ENCODE assay signal across 8 cellular contexts in the genomic region with DNA sequence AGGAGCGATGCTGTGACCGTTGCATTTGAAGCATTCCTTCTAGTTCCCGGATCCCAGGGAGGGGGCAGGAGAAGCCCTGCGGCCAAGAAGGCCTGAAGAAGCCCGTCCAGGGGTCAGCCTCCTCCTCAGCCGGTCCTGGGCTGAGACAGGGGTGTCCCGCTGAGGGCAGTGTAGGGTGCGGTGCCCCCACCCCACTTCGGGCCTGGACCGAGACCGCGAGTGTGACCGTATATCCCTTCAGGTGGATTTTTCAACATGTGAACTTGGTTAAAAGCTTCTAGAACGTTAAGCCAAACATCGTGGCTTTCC. TPM values are rescaled to one million over a fixed set of nuclear protein-coding genes. Genes with fewer than 3 reads are reported as not detected.
DNase-seq lines count a peak whose midpoint lies in the region; ATAC-seq and TF ChIP-seq lines count a peak whose summit lies in the region.

No MANE protein-coding gene starts in this region.

- TF ChIP-seq CTCF in AG04449 (IDR thresholded peaks at IDR 0.05; ENCODE audit: insufficient read depth, low read length, missing control alignments) = no peak
- TF ChIP-seq CTCF in HEK293 (tag by site-specific recombination; IDR thresholded peaks at IDR 0.05) = no peak
- no peak for TF ChIP-seq CTCF in ascending aorta (IDR thresholded peaks at IDR 0.05)

- H3K4me1 ChIP-seq in HEK293 (ENCODE audit: control insufficient read depth, insufficient read depth, low read length) (peaks cover 3% of the 10 kb centered on the region; the same call in 1 of the 2 replicates), ascending aorta (peaks cover 9 to 35% of the 10 kb centered on the region in 2 donors), mononuclear cell (ENCODE audit: insufficient read depth, low read length) (peaks cover 48% of the 10 kb centered on the region)

- H3K4me3 ChIP-seq in AG04449 (ENCODE audit: low read depth, low read length) = peak overlapping the region; percentile 52
- peak overlapping the region; percentile 29 for H3K4me3 ChIP-seq in HEK293 (ENCODE audit: low read depth, low read length)
- H3K4me3 ChIP-seq in ascending aorta = peak overlapping the region; percentile 60 to 71
- H3K4me3 ChIP-seq in mononuclear cell (ENCODE audit: low read length) = peak overlapping the region; percentile 28

- DNase-seq in AG04449 (ENCODE audit: low read depth, low spot score) = no peak
- DNase-seq in ascending aorta (ENCODE audit: low spot score in 2 of 2) = no peak
- DNase-seq in NCI-H1092 (lab: John Stamatoyannopoulos, UW) = no peak
- no peak for DNase-seq in HK-2 (ENCODE audit: unreplicated experiment)

- H3K27me3 ChIP-seq in ascending aorta = no peaks in the 10 kb centered on the region
- peaks cover 86% of the 10 kb centered on the region for H3K27me3 ChIP-seq in mononuclear cell (ENCODE audit: insufficient read depth, low read length)

- no peaks in the 10 kb centered on the region for H3K9me3 ChIP-seq in HEK293 (ENCODE audit: control insufficient read depth, insufficient read depth, low read depth, low read length)
- peaks cover 0 to 5% of the 10 kb centered on the region in 2 donors for H3K9me3 ChIP-seq in ascending aorta
- H3K9me3 ChIP-seq in mononuclear cell (ENCODE audit: low read depth, low read length) = peaks cover 6% of the 10 kb centered on the region

- H3K27ac ChIP-seq in HEK293 (ENCODE audit: extremely low read depth, low read depth, low read length) (no peak overlapping the region), ascending aorta (peak overlapping the region; percentile 96)

- POLR2A ChIA-PET in AG04449 (lab: Yijun Ruan, JAX) (no interaction called here), HEK293 (lab: Yijun Ruan, JAX) (no interaction called here)

- no peak for ATAC-seq in GM18511 (IDR thresholded peaks at IDR 0.05; ENCODE audit: unreplicated experiment)
- ATAC-seq in HG03469 (IDR thresholded peaks at IDR 0.05; ENCODE audit: unreplicated experiment) = no peak

- CTCF ChIA-PET in AG04449 (lab: Yijun Ruan, JAX) (no interaction called here), HEK293 (lab: Yijun Ruan, JAX) (no interaction called here)

- intact Hi-C loops in ascending aorta (cut with DNase I) = no loop called here

- H3K36me3 ChIP-seq in HEK293 (ENCODE audit: control insufficient read depth in 2 of 2, insufficient read depth in 1 of 2, low read length in 2 of 2) = no peaks in the 10 kb centered on the region
- H3K36me3 ChIP-seq in ascending aorta = no peaks in the 10 kb centered on the region

TF ChIP-seq in HEK293, 187 proteins besides CTCF, POLR2A, EP300 and RAD21:
- TF ChIP-seq ZNF654 (tag by site-specific recombination; IDR thresholded peaks at IDR 0.05; ENCODE audit: low read depth) = no peak
- TF ChIP-seq, protein P1, sequence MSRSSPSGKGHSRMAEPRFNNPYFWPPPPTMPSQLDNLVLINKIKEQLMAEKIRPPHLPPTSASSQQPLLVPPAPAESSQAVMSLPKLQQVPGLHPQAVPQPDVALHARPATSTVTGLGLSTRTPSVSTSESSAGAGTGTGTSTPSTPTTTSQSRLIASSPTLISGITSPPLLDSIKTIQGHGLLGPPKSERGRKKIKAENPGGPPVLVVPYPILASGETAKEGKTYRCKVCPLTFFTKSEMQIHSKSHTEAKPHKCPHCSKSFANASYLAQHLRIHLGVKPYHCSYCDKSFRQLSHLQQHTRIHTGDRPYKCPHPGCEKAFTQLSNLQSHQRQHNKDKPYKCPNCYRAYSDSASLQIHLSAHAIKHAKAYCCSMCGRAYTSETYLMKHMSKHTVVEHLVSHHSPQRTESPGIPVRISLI (tag by site-specific recombination; IDR thresholded peaks at IDR 0.05) = no peak
- TF ChIP-seq, protein P2, sequence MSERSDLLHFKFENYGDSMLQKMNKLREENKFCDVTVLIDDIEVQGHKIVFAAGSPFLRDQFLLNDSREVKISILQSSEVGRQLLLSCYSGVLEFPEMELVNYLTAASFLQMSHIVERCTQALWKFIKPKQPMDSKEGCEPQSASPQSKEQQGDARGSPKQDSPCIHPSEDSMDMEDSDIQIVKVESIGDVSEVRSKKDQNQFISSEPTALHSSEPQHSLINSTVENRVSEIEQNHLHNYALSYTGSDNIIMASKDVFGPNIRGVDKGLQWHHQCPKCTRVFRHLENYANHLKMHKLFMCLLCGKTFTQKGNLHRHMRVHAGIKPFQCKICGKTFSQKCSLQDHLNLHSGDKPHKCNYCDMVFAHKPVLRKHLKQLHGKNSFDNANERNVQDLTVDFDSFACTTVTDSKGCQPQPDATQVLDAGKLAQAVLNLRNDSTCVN (tag by site-specific recombination; optimal IDR thresholded peaks at IDR 0.05) = peak; percentile 14
TF ChIP-seq in HEK293: peak in this region for 1.

RNA-seq across cellular contexts. Expression of a gene that starts 2.8 kb away (rescaled TPM):
- total RNA-seq in ascending aorta (1.2 TPM), mononuclear cell (0.10 TPM)
